Comparison of ENCODE assay signal across 9 cellular contexts in the genomic region with DNA sequence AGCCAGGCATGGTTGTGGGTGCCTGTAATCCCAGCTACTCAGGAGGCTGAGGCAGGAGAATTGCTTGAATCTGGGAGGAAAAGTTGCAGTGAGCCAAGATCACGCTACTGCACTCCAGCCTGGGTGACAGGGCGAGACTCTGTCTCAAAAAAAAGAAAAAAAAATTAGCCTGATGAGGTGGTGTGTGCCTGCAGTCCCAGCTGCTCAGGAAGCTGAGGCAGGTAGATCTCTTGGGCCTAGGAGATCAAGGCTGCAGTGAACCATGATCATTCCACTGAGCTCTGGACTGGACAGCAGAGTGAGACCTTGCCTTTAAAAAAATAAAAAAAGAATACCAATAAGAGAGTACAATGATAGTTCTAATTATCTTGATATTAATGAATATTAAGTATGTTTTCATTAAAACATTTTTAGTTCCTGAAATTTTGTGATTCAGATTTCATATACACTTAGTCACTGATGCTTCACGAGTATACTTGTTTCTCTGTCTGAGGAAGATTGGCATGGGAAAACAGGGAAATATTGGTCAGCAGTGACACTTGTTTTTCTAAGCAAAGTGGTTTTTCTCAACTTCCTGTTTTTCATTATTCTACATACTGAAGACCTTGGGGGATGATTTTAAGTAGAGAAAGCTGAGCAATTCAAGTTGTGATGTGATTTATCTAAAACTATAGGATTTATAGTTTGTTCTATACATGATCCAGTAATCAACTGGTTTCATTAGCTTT.
DNase-seq lines count a peak whose midpoint lies in the region; ATAC-seq and TF ChIP-seq lines count a peak whose summit lies in the region.
"Had no signal": no experiment of that assay in that cellular context is flagged by ENCODE, and none has a peak within 500 bp of the region (broad histone marks: within the 10 kb centered on the region; RNA-seq: fewer than 3 reads in every experiment).

No MANE protein-coding gene starts in this region.

- H3K36me3 ChIP-seq in PC-9 (ENCODE audit: low read depth) (peaks cover 15% of the 10 kb centered on the region), smooth muscle cell (ENCODE audit: low read depth) (no peaks in the 10 kb centered on the region), gastroesophageal sphincter (no peaks in the 10 kb centered on the region)

- no TSS peak for BruUV-seq in PC-9 (replicated peaks; lab: Mats Ljungman, UMichigan)

- 88% methylated on average over 3 of the region's 3 CpGs for WGBS in smooth muscle cell (ENCODE audit: low lambda C conversion rate)
- 43 to 74% methylated on average over 1 to 3 of the region's 3 CpGs for WGBS in gastroesophageal sphincter (ENCODE audit: low coverage in 1 of 2), 2 donors

- no peak for TF ChIP-seq EP300 in gastroesophageal sphincter (IDR thresholded peaks at IDR 0.05)

- H3K9ac ChIP-seq in smooth muscle cell (ENCODE audit: low read depth) = no peak overlapping the region

- H3K27ac ChIP-seq in PC-9 (peak overlapping the region; percentile 66), smooth muscle cell (ENCODE audit: low read depth) (no peak overlapping the region), gastroesophageal sphincter (no peak overlapping the region)

- H3K9me2 ChIP-seq in PC-9 (ENCODE audit: insufficient read depth) = no peaks in the 10 kb centered on the region

- H3K79me2 ChIP-seq in PC-9 (ENCODE audit: low read depth) (peaks cover 59% of the 10 kb centered on the region), smooth muscle cell (ENCODE audit: low read depth) (no peaks in the 10 kb centered on the region)

- peak; percentile 49 for DNase-seq in GF-D8 (lab: John Stamatoyannopoulos, UW)
- peak in 1 of 2 experiments; percentile 39 for DNase-seq in PC-9
- peak; percentile 78 to 95 for DNase-seq in dermis microvascular lymphatic vessel endothelial cell (ENCODE audit: low read depth in 2 of 2)
- peak; percentile 37 for DNase-seq in non-pigmented ciliary epithelial cell (ENCODE audit: low read depth)
- no peak for DNase-seq in smooth muscle cell (lab: John Stamatoyannopoulos, UW; ENCODE audit: unreplicated experiment)
- DNase-seq: activated CD8-positive, alpha-beta memory T cell treated with anti-CD3 and anti-CD28 coated beads, Interleukin-2, amount 50 U/mL, for 48 hours had no signal

- H3K4me3 ChIP-seq in PC-9 = no peak overlapping the region
- no peak overlapping the region for H3K4me3 ChIP-seq in smooth muscle cell
- no peak overlapping the region for H3K4me3 ChIP-seq in gastroesophageal sphincter

- CTCF ChIA-PET in PC-9 (lab: Charles Lee) = interaction anchor here (0.6 kb wide), 2 partner anchors 39 to 100 kb away, joined by 3 to 8 read pairs; no protein-coding TSS in a partner anchor

- intact Hi-C loops in PC-9 (cut with micrococcal nuclease; ENCODE audit: unreplicated experiment) = no loop called here

- H3F3A ChIP-seq in PC-9 (ENCODE audit: insufficient read depth, low read depth) (peaks cover 52% of the 10 kb centered on the region), smooth muscle cell (ENCODE audit: low read depth) (no peaks in the 10 kb centered on the region)

- H3K4me1 ChIP-seq in PC-9 (replicated peaks; ENCODE audit: insufficient read depth) = peaks cover 62% of the 10 kb centered on the region
- H3K4me1 ChIP-seq in smooth muscle cell (ENCODE audit: low read depth) = no peaks in the 10 kb centered on the region
- no peaks in the 10 kb centered on the region for H3K4me1 ChIP-seq in gastroesophageal sphincter

- H4K20me1 ChIP-seq in PC-9 (ENCODE audit: insufficient read depth) (no peaks in the 10 kb centered on the region), smooth muscle cell (ENCODE audit: low read depth) (no peaks in the 10 kb centered on the region)

- TF ChIP-seq CTCF in PC-9 (conservative IDR thresholded peaks at IDR 0.05) (no peak), smooth muscle cell (IDR thresholded peaks at IDR 0.05; ENCODE audit: borderline replicate concordance, insufficient read depth, poor library complexity, severe bottlenecking) (no peak), gastroesophageal sphincter (IDR thresholded peaks at IDR 0.05) (no peak)

- H3K9me3 ChIP-seq in PC-9 (ENCODE audit: insufficient read depth, low read depth) (no peaks in the 10 kb centered on the region), smooth muscle cell (replicated peaks; ENCODE audit: low read depth) (no peaks in the 10 kb centered on the region), gastroesophageal sphincter (no peaks in the 10 kb centered on the region)

- H3K4me2 ChIP-seq in PC-9 (0 out of 2 replicates have a peak overlapping the region, but pooled peaks have one; percentile 11), smooth muscle cell (no peak overlapping the region)

- POLR2A ChIA-PET in PC-9 (lab: Charles Lee; ENCODE audit: unreplicated experiment) = interaction anchor here (0.7 kb wide), 1 partner anchor 342 kb away, joined by 3 read pairs; no protein-coding TSS in a partner anchor

- no peaks in the 10 kb centered on the region for H3K27me3 ChIP-seq in PC-9 (ENCODE audit: insufficient read depth, low read depth)
- H3K27me3 ChIP-seq in smooth muscle cell (ENCODE audit: low read depth) = no peaks in the 10 kb centered on the region
- no peaks in the 10 kb centered on the region for H3K27me3 ChIP-seq in gastroesophageal sphincter

- H2AFZ ChIP-seq in PC-9 (no peak overlapping the region), smooth muscle cell (ENCODE audit: low read depth) (no peak overlapping the region)

- TF ChIP-seq POLR2A in gastroesophageal sphincter (IDR thresholded peaks at IDR 0.05) = no peak

- ATAC-seq in HG02884 (IDR thresholded peaks at IDR 0.05; ENCODE audit: unreplicated experiment) (no peak), HG03039 (IDR thresholded peaks at IDR 0.05; ENCODE audit: unreplicated experiment) (no peak), gastroesophageal sphincter (no peak)
